In genomic region chr17:36493956-36494355, GRCh38 we compare ENCODE assay signal across 18 cellular contexts.
"Had no signal": no experiment of that assay in that cellular context is flagged by ENCODE, and none has a peak within 500 bp of the region (broad histone marks: within the 10 kb centered on the region; RNA-seq: fewer than 3 reads in every experiment).

No MANE protein-coding gene starts in this region.

- H3K27me3 ChIP-seq: ascending aorta, colonic mucosa, gastrocnemius medialis, left lung, neural progenitor cell, pancreas, thyroid gland had no signal

- H3K27me3 Mint-ChIP-seq: activated B cell treated with CpG ODN at 0.5 μM for 24 hours; activated CD4-positive, alpha-beta T cell treated with anti-CD3 and anti-CD28 coated beads, Interleukin-2, amount 10 ng/mL, durations not matched to agents 7 days and 5 days had no signal

- ATAC-seq: gastrocnemius medialis, left lung had no signal

- H3K9me3 ChIP-seq: ascending aorta, colonic mucosa, gastrocnemius medialis, left lung, pancreas, thyroid gland had no signal

- H3K4me3 ChIP-seq: ascending aorta, colonic mucosa, gastrocnemius medialis, left lung, neural progenitor cell, pancreas, skin epidermis, thyroid gland had no signal

- H3K9me3 Mint-ChIP-seq: activated B cell treated with CpG ODN at 0.5 μM for 24 hours; activated CD4-positive, alpha-beta T cell treated with anti-CD3 and anti-CD28 coated beads, Interleukin-2, amount 10 ng/mL, durations not matched to agents 7 days and 5 days; activated T-helper 1 cell treated with anti-CD3 and anti-CD28 coated beads, Interleukin-12 subunit alpha, Interleukin-12 subunit beta, Interleukin-2, Interleukin-4 antibody, amounts not matched to agents 30 ng/mL and 10 ng/mL and 1 ng/mL, durations not matched to agents 14 hours and 24 hours and 36 hours; T-helper 1 cell treated with Interleukin-12 subunit alpha and Interleukin-12 subunit beta and Interleukin-4 antibody, amounts not matched to agents 30 μg/mL and 1 μg/mL, for 36 hours had no signal

- H3K4me1 ChIP-seq: ascending aorta, colonic mucosa, thyroid gland had no signal

- H3K27ac ChIP-seq: ascending aorta, colonic mucosa, gastrocnemius medialis, left lung, neural progenitor cell, pancreas, skin epidermis, thyroid gland had no signal

- H3K36me3 ChIP-seq: colonic mucosa, neural progenitor cell had no signal

- H3K27ac Mint-ChIP-seq: activated B cell treated with CpG ODN at 0.5 μM for 24 hours; activated CD4-positive, alpha-beta T cell treated with anti-CD3 and anti-CD28 coated beads, Interleukin-2, amount 10 ng/mL, durations not matched to agents 7 days and 5 days; activated T-helper 1 cell treated with anti-CD3 and anti-CD28 coated beads, Interleukin-12 subunit alpha, Interleukin-12 subunit beta, Interleukin-2, Interleukin-4 antibody, amounts not matched to agents 30 ng/mL and 10 ng/mL and 1 ng/mL, durations not matched to agents 14 hours and 24 hours and 36 hours; neural progenitor cell; T-helper 1 cell treated with Interleukin-12 subunit alpha and Interleukin-12 subunit beta and Interleukin-4 antibody, amounts not matched to agents 30 μg/mL and 1 μg/mL, for 36 hours had no signal

- DNase-seq: activated B cell treated with CpG ODN at 0.5 μM for 24 hours; activated CD4-positive, alpha-beta T cell treated with anti-CD3 and anti-CD28 coated beads, Interleukin-2, amount 10 ng/mL, durations not matched to agents 7 days and 5 days; activated naive CD4-positive, alpha-beta T cell treated with anti-CD3 and anti-CD28 coated beads, Interleukin-2, amount 50 U/mL, for 16 hours; caudate nucleus; colonic mucosa; effector CD4-positive, alpha-beta T cell; gastrocnemius medialis; left lung; mesendoderm; retina; stimulated activated CD4-positive, alpha-beta T cell treated with anti-CD3 and anti-CD28 coated beads, Interleukin-4, amount 100 ng/mL, for 4 hours; thyroid gland had no signal

- H3K4me3 Mint-ChIP-seq: activated B cell treated with CpG ODN at 0.5 μM for 24 hours; activated CD4-positive, alpha-beta T cell treated with anti-CD3 and anti-CD28 coated beads, Interleukin-2, amount 10 ng/mL, durations not matched to agents 7 days and 5 days; activated T-helper 1 cell treated with anti-CD3 and anti-CD28 coated beads, Interleukin-12 subunit alpha, Interleukin-12 subunit beta, Interleukin-2, Interleukin-4 antibody, amounts not matched to agents 30 ng/mL and 10 ng/mL and 1 ng/mL, durations not matched to agents 14 hours and 24 hours and 36 hours; neural progenitor cell; T-helper 1 cell treated with Interleukin-12 subunit alpha and Interleukin-12 subunit beta and Interleukin-4 antibody, amounts not matched to agents 30 μg/mL and 1 μg/mL, for 36 hours had no signal
